1 cellular context compared by ENCODE assay signal in genomic region chr5:139197710-139198669, GRCh38.
TF ChIP-seq lines count a peak whose summit lies in the region.

Gene SIL1, minus strand, starts transcription at chr5:139198368. Its CDS starts 70,525 bp downstream, at chr5:139127843.

TF ChIP-seq in GM12878, 131 proteins besides CTCF, POLR2A, EP300 and RAD21 (continued from another document):
- no peak for TF ChIP-seq ATF2 (IDR thresholded peaks at IDR 0.05; ENCODE audit: low read length)
